8 cellular contexts compared by ENCODE assay signal in the genomic region with DNA sequence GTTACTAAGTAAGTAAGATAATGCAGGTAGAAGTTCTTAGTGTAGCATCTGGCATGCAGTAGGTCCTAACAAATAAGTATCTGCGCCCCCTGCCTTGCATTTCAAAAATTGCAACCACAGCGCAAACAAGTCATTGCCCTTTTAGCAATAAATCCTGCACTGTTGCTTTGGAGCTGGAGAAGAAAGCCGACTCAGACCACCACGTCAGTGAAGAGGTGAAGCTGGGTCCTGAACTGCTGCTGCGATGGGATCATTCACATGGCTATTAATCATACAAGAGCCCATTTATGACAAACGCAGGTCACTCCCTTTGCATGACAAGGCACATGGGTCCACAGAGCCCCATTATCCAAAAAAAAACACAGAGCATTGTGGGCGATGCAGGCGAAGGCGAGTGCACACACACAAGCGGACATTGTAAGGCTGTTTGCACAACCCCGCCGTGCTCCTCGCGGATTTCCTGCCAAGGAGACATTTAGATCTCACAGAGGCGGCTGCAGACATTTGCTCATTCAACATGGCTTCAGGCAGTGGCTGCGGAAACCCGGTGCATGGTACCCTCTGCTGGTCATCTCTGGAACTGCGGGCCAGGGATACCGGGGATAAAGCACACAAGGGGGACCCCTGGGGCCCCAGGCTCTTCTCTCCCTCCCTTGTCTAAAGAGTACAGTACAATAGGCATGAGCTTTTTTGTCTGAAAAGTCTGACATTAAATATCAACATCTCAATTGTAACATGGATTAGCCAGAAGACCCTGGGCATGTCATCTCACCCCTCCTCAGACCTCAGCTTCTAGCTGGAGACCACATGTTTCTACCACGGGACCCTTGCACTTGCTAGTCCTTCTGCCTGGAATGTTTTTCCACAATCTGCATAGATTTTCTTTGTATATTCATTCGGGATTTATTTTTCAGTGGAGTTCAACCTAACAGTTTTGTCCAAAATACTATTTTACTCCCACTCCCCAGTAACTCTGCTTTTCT. TPM values are rescaled to one million over a fixed set of nuclear protein-coding genes. Genes with fewer than 3 reads are reported as not detected.
DNase-seq lines count a peak whose midpoint lies in the region; TF ChIP-seq lines count a peak whose summit lies in the region.

No MANE protein-coding gene starts in this region.

- no peak overlapping the region for H3K27ac ChIP-seq in suprapubic skin

- H3K4me1 ChIP-seq in ES-I3 (ENCODE audit: insufficient read depth, low read length) (no peaks in the 10 kb centered on the region), suprapubic skin (peaks cover 7% of the 10 kb centered on the region)

- no peaks in the 10 kb centered on the region for H3K27me3 ChIP-seq in suprapubic skin

- peak overlapping the region; percentile 65 for H3K9ac ChIP-seq in ES-I3 (ENCODE audit: low read depth, low read length)

- peak; percentile 87 to 96 for TF ChIP-seq CTCF in suprapubic skin (IDR thresholded peaks at IDR 0.05)

- H3K9me3 ChIP-seq in ES-I3 (ENCODE audit: control insufficient read depth, insufficient read depth, low read length) (no peaks in the 10 kb centered on the region), suprapubic skin (no peaks in the 10 kb centered on the region)

- no peak for TF ChIP-seq POLR2A in suprapubic skin (IDR thresholded peaks at IDR 0.05)

- 3% methylated on average over 20 of the region's 21 CpGs for WGBS in suprapubic skin

- DNase-seq in GOT3 (lab: John Stamatoyannopoulos, UW) (peak; percentile 36), Kasumi-1 (lab: John Stamatoyannopoulos, UW) (peak; percentile 73 to 77), SHP77 (lab: John Stamatoyannopoulos, UW) (peak; percentile 27 to 55), germinal center (ENCODE audit: low spot score) (peak; percentile 77), nucleus accumbens (lab: John Stamatoyannopoulos, UW) (peak in 53 of 56 donors; percentile 32 to 93 (median 77)), suprapubic skin (ENCODE audit: low spot score in 2 of 2) (peak; percentile 88 to 91)
- DNase-seq in activated naive CD4-positive, alpha-beta T cell (lab: John Stamatoyannopoulos, UW) = peak; percentile 60 to 89 (median 84)

- peak overlapping the region; percentile 51 for H3K4me3 ChIP-seq in suprapubic skin

- H3K36me3 ChIP-seq in ES-I3 (ENCODE audit: insufficient read depth, low read length) = no peaks in the 10 kb centered on the region
- no peaks in the 10 kb centered on the region for H3K36me3 ChIP-seq in suprapubic skin

- TF ChIP-seq EP300 in suprapubic skin (IDR thresholded peaks at IDR 0.05) = no peak

RNA-seq across cellular contexts. Expression of gene CYRIA, which starts 56.7 kb away (rescaled TPM):
- 1 to 10 TPM; 1.8 to 4.0 (median 3.7) TPM for total RNA-seq in suprapubic skin

Comparison
In these comparisons a context has a peak if more than half of its experiments do, and no peak if none do; other contexts are left out.
1. DNase-seq: peak in every context shown above with its lines; median percentile 90 in suprapubic skin; 84 in activated naive CD4-positive, alpha-beta T cell; 77 in germinal center; 77 in nucleus accumbens; 75 in Kasumi-1; 41 in SHP77; 36 in GOT3.